12 cellular contexts compared by ENCODE assay signal in genomic region chr7:130149575-130150139, GRCh38. TPM values are rescaled to one million over a fixed set of nuclear protein-coding genes. Genes with fewer than 3 reads are reported as not detected.
DNase-seq lines count a peak whose midpoint lies in the region; ATAC-seq and TF ChIP-seq lines count a peak whose summit lies in the region.
"Had no signal": no experiment of that assay in that cellular context is flagged by ENCODE, and none has a peak within 500 bp of the region (broad histone marks: within the 10 kb centered on the region; RNA-seq: fewer than 3 reads in every experiment).

No MANE protein-coding gene starts in this region.

- no peaks in the 10 kb centered on the region for H3K27me3 ChIP-seq in ovary
- peaks cover 0 to 8% (median 0%) of the 10 kb centered on the region in 3 donors for H3K27me3 ChIP-seq in sigmoid colon

- in situ Hi-C loops in ACHN (cut with HindIII; ENCODE audit: low pct_ligation_motif_present, low pct_unique_long_range_greater_than_20kb, low sequenced_read_pairs), result no loop called here

- no peak for ATAC-seq in HG02970 (IDR thresholded peaks at IDR 0.05; ENCODE audit: low FRiP score, unreplicated experiment)

- TF ChIP-seq POLR2A in ovary (IDR thresholded peaks at IDR 0.05), result no peak
- no peak for TF ChIP-seq POLR2A in sigmoid colon (IDR thresholded peaks at IDR 0.05)

- no peak overlapping the region for H3K27ac ChIP-seq in ovary
- no peak overlapping the region for H3K27ac ChIP-seq in sigmoid colon
- H3K27ac ChIP-seq: WERI-Rb-1 had no signal

- 80 to 87% (median 81%) methylated on average over 14 of the region's 14 CpGs for WGBS in ovary, 3 donors
- 20 to 44% methylated on average over 14 of the region's 14 CpGs for WGBS in sigmoid colon, 2 donors

- H3K4me3 ChIP-seq in ovary (no peak overlapping the region), sigmoid colon (no peak overlapping the region)
- H3K4me3 ChIP-seq: GM23338 had no signal

- intact Hi-C loops in ovary (cut with DNase I) (no loop called here), sigmoid colon (cut with DNase I) (no loop called here)

- peak; percentile 70 for DNase-seq in DMS153 treated with DMSO at 0.1 percent for 48 hours (lab: John Stamatoyannopoulos, UW; ENCODE audit: unreplicated experiment)
- peak; percentile 49 for DNase-seq in GM20000 (ENCODE audit: low spot score)
- DNase-seq in NCI-H1092 treated with DMSO at 0.1 percent for 48 hours (lab: John Stamatoyannopoulos, UW), result peak; percentile 82
- DNase-seq in dermis blood vessel endothelial cell, result peak; percentile 20
- no peak for DNase-seq in ovary
- no peak for DNase-seq in sigmoid colon
- no peak for DNase-seq in ACHN
- DNase-seq: head of caudate nucleus, WERI-Rb-1 had no signal

- peaks cover 2% of the 10 kb centered on the region for H3K4me1 ChIP-seq in ovary (ENCODE audit: insufficient read depth)
- peaks cover 0 to 4% (median 0%) of the 10 kb centered on the region in 4 donors for H3K4me1 ChIP-seq in sigmoid colon

- TF ChIP-seq CTCF in GM20000 (IDR thresholded peaks at IDR 0.05; ENCODE audit: extremely low read depth, missing control alignments) (no peak), ovary (IDR thresholded peaks at IDR 0.05) (no peak), sigmoid colon (IDR thresholded peaks at IDR 0.05) (no peak)

- H3K9me3 ChIP-seq in ovary (no peaks in the 10 kb centered on the region), sigmoid colon (no peaks in the 10 kb centered on the region)

- H3K36me3 ChIP-seq in ovary (no peaks in the 10 kb centered on the region), sigmoid colon (no peaks in the 10 kb centered on the region)
- H3K36me3 ChIP-seq: WERI-Rb-1 had no signal

- TF ChIP-seq EP300 in ovary (IDR thresholded peaks at IDR 0.05) (no peak), sigmoid colon (IDR thresholded peaks at IDR 0.05) (no peak)

RNA-seq across cellular contexts. Expression of gene TMEM209, which starts 55.5 kb away (rescaled TPM):
- 4.6 and 10.4 TPM in 2 replicates for total RNA-seq in dermis blood vessel endothelial cell
- 10 to 100 TPM in 6 of 7 donors, 1 to 10 TPM in 1; 7.6 to 26.1 (median 15.5) TPM for total RNA-seq in ovary
- polyA plus RNA-seq in ovary, result 10 to 100 TPM in 1 of 2 donors, 1 to 10 TPM in 1; 7.8 to 13.1 TPM
- 1 to 10 TPM; 6.5 to 9.6 (median 8.9) TPM for total RNA-seq in sigmoid colon
- polyA plus RNA-seq in sigmoid colon, result 1 to 10 TPM; 3.0 to 9.9 (median 3.7) TPM

RNA-seq across cellular contexts. Expression of gene SSMEM1, which starts 58.0 kb away (rescaled TPM):
- total RNA-seq in dermis blood vessel endothelial cell (not detected in 2 replicates), ovary (not detected), sigmoid colon (not detected)
- polyA plus RNA-seq in ovary (not detected), sigmoid colon (not detected)
- total RNA-seq: GM23338, M059J had no signal
- polyA plus RNA-seq: GM23338 had no signal

Comparison
In these comparisons a context has a peak if more than half of its experiments do, and no peak if none do; other contexts are left out.
1. DNase-seq: peak in DMS153 treated with DMSO at 0.1 percent for 48 hours (single experiment), GM20000 (single experiment), NCI-H1092 treated with DMSO at 0.1 percent for 48 hours (single experiment) and dermis blood vessel endothelial cell (single experiment); none in ovary (0 of 5), sigmoid colon (single experiment) and ACHN (single experiment).